1 cellular context compared by ENCODE assay signal in the genomic region with DNA sequence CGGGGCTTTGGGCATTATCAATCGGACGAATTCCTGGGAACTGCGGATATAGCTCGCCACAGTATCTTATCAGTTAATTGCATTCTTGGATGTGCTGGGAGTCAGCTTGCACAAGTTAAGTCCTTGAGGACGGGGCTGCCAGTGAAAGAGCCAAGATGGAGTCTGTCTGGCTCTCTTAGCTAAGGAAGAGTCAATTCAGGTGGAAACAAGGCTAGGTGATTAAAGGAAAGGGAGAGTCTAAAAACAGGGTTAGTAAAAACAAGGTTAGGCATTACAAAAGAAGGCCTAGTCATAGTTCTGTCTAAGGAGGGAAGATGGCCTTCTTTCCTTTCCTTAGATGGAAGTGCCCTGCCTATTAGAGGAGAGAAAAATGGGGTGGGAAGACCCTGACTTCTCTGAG.
A peak's percentile ranks its signal among the peaks of the same experiment; 100 is the strongest.
TF ChIP-seq lines count a peak whose summit lies in the region.
"Not testable (repeated sequence)": the region's sequence is repeated elsewhere in the genome, so short reads cannot be mapped to it uniquely, and the experiment has no call there.

No MANE protein-coding gene starts in this region.

TF ChIP-seq in K562, 482 proteins besides CTCF, POLR2A, EP300 and RAD21 (continues in another document):
- TF ChIP-seq ZNF134 (CRISPR knock-in tag; conservative IDR thresholded peaks at IDR 0.05) (peak; percentile 62), IFI16 (CRISPR knock-in tag; IDR thresholded peaks at IDR 0.05) (peak; percentile 88), NFIX (CRISPR knock-in tag; IDR thresholded peaks at IDR 0.05; ENCODE audit: low read depth) (peak; percentile 34; the same call in 1 of the 2 replicates), PYGO2 (tag; IDR thresholded peaks at IDR 0.05) (peak; percentile 87), TCFL5 (CRISPR knock-in tag; conservative IDR thresholded peaks at IDR 0.05) (peak; percentile 84; the same call in 1 of the 2 replicates), ZNF41 (CRISPR knock-in tag; conservative IDR thresholded peaks at IDR 0.05) (peak; percentile 77), ZNF79 (CRISPR knock-in tag; IDR thresholded peaks at IDR 0.05; ENCODE audit: low read depth) (peak; percentile 81), ILK (tag; IDR thresholded peaks at IDR 0.05; ENCODE audit: borderline replicate concordance, low read depth) (0 out of 2 replicates have a peak, but pooled peaks have one; percentile 40), RHOXF2B (CRISPR knock-in tag; conservative IDR thresholded peaks at IDR 0.05) (0 out of 2 replicates have a peak, but pooled peaks have one; percentile 38), HSF4 (CRISPR knock-in tag; IDR thresholded peaks at IDR 0.05; ENCODE audit: borderline replicate concordance) (peak; percentile 97), DDX20 (tag; IDR thresholded peaks at IDR 0.05; ENCODE audit: low read depth) (peak; percentile 92), MTF1 (CRISPR knock-in tag; IDR thresholded peaks at IDR 0.05; ENCODE audit: borderline replicate concordance) (0 out of 2 replicates have a peak, but pooled peaks have one; percentile 46), ZNF583 (CRISPR knock-in tag; IDR thresholded peaks at IDR 0.05) (peak; percentile 97), BCL6 (CRISPR knock-in tag; IDR thresholded peaks at IDR 0.05) (peak; percentile 85), ERF (CRISPR knock-in tag; IDR thresholded peaks at IDR 0.05) (0 out of 2 replicates have a peak, but pooled peaks have one; percentile 47), NR2C1 (tag; IDR thresholded peaks at IDR 0.05) (peak; percentile 90), ZNF699 (CRISPR knock-in tag; IDR thresholded peaks at IDR 0.05; ENCODE audit: insufficient replicate concordance) (peak; percentile 65), ZNF165 (CRISPR knock-in tag; IDR thresholded peaks at IDR 0.05; ENCODE audit: borderline replicate concordance) (peak; percentile 84; the same call in 1 of the 2 replicates), ZNF644 (tag; IDR thresholded peaks at IDR 0.05; ENCODE audit: low read depth) (peak; percentile 75; the same call in 1 of the 2 replicates)
- TF ChIP-seq, protein P1, sequence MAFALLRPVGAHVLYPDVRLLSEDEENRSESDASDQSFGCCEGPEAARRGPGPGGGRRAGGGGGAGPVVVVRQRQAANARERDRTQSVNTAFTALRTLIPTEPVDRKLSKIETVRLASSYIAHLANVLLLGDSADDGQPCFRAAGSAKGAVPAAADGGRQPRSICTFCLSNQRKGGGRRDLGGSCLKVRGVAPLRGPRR (CRISPR knock-in tag; IDR thresholded peaks at IDR 0.05): 0 out of 2 replicates have a peak, but pooled peaks have one; percentile 37
- TF ChIP-seq, protein P2, sequence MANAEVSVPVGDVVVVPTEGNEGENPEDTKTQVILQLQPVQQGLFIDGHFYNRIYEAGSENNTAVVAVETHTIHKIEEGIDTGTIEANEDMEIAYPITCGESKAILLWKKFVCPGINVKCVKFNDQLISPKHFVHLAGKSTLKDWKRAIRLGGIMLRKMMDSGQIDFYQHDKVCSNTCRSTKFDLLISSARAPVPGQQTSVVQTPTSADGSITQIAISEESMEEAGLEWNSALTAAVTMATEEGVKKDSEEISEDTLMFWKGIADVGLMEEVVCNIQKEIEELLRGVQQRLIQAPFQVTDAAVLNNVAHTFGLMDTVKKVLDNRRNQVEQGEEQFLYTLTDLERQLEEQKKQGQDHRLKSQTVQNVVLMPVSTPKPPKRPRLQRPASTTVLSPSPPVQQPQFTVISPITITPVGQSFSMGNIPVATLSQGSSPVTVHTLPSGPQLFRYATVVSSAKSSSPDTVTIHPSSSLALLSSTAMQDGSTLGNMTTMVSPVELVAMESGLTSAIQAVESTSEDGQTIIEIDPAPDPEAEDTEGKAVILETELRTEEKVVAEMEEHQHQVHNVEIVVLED (CRISPR knock-in tag; IDR thresholded peaks at IDR 0.05): 0 out of 2 replicates have a peak, but pooled peaks have one; percentile 29
- TF ChIP-seq, protein P3, sequence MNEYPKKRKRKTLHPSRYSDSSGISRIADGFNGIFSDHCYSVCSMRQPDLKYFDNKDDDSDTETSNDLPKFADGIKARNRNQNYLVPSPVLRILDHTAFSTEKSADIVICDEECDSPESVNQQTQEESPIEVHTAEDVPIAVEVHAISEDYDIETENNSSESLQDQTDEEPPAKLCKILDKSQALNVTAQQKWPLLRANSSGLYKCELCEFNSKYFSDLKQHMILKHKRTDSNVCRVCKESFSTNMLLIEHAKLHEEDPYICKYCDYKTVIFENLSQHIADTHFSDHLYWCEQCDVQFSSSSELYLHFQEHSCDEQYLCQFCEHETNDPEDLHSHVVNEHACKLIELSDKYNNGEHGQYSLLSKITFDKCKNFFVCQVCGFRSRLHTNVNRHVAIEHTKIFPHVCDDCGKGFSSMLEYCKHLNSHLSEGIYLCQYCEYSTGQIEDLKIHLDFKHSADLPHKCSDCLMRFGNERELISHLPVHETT (CRISPR knock-in tag; conservative IDR thresholded peaks at IDR 0.05 in 1 of 2, IDR thresholded peaks at IDR 0.05 in 1 of 2): 0 out of 4 replicates have a peak, but pooled peaks of 1 of the 2 experiments have one; percentile 34
- TF ChIP-seq, protein P4, sequence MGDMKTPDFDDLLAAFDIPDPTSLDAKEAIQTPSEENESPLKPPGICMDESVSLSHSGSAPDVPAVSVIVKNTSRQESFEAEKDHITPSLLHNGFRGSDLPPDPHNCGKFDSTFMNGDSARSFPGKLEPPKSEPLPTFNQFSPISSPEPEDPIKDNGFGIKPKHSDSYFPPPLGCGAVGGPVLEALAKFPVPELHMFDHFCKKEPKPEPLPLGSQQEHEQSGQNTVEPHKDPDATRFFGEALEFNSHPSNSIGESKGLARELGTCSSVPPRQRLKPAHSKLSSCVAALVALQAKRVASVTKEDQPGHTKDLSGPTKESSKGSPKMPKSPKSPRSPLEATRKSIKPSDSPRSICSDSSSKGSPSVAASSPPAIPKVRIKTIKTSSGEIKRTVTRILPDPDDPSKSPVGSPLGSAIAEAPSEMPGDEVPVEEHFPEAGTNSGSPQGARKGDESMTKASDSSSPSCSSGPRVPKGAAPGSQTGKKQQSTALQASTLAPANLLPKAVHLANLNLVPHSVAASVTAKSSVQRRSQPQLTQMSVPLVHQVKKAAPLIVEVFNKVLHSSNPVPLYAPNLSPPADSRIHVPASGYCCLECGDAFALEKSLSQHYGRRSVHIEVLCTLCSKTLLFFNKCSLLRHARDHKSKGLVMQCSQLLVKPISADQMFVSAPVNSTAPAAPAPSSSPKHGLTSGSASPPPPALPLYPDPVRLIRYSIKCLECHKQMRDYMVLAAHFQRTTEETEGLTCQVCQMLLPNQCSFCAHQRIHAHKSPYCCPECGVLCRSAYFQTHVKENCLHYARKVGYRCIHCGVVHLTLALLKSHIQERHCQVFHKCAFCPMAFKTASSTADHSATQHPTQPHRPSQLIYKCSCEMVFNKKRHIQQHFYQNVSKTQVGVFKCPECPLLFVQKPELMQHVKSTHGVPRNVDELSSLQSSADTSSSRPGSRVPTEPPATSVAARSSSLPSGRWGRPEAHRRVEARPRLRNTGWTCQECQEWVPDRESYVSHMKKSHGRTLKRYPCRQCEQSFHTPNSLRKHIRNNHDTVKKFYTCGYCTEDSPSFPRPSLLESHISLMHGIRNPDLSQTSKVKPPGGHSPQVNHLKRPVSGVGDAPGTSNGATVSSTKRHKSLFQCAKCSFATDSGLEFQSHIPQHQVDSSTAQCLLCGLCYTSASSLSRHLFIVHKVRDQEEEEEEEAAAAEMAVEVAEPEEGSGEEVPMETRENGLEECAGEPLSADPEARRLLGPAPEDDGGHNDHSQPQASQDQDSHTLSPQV (IDR thresholded peaks at IDR 0.05): peak; percentile 99
- TF ChIP-seq, protein P5, sequence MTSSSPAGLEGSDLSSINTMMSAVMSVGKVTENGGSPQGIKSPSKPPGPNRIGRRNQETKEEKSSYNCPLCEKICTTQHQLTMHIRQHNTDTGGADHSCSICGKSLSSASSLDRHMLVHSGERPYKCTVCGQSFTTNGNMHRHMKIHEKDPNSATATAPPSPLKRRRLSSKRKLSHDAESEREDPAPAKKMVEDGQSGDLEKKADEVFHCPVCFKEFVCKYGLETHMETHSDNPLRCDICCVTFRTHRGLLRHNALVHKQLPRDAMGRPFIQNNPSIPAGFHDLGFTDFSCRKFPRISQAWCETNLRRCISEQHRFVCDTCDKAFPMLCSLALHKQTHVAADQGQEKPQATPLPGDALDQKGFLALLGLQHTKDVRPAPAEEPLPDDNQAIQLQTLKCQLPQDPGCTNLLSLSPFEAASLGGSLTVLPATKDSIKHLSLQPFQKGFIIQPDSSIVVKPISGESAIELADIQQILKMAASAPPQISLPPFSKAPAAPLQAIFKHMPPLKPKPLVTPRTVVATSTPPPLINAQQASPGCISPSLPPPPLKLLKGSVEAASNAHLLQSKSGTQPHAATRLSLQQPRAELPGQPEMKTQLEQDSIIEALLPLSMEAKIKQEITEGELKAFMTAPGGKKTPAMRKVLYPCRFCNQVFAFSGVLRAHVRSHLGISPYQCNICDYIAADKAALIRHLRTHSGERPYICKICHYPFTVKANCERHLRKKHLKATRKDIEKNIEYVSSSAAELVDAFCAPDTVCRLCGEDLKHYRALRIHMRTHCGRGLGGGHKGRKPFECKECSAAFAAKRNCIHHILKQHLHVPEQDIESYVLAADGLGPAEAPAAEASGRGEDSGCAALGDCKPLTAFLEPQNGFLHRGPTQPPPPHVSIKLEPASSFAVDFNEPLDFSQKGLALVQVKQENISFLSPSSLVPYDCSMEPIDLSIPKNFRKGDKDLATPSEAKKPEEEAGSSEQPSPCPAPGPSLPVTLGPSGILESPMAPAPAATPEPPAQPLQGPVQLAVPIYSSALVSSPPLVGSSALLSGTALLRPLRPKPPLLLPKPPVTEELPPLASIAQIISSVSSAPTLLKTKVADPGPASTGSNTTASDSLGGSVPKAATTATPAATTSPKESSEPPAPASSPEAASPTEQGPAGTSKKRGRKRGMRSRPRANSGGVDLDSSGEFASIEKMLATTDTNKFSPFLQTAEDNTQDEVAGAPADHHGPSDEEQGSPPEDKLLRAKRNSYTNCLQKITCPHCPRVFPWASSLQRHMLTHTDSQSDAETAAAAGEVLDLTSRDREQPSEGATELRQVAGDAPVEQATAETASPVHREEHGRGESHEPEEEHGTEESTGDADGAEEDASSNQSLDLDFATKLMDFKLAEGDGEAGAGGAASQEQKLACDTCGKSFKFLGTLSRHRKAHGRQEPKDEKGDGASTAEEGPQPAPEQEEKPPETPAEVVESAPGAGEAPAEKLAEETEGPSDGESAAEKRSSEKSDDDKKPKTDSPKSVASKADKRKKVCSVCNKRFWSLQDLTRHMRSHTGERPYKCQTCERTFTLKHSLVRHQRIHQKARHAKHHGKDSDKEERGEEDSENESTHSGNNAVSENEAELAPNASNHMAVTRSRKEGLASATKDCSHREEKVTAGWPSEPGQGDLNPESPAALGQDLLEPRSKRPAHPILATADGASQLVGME (CRISPR knock-in tag; IDR thresholded peaks at IDR 0.05): peak; percentile 88; the same call in 1 of the 2 replicates
- TF ChIP-seq, protein P6, sequence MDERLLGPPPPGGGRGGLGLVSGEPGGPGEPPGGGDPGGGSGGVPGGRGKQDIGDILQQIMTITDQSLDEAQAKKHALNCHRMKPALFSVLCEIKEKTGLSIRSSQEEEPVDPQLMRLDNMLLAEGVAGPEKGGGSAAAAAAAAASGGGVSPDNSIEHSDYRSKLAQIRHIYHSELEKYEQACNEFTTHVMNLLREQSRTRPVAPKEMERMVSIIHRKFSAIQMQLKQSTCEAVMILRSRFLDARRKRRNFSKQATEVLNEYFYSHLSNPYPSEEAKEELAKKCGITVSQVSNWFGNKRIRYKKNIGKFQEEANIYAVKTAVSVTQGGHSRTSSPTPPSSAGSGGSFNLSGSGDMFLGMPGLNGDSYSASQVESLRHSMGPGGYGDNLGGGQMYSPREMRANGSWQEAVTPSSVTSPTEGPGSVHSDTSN (CRISPR knock-in tag; IDR thresholded peaks at IDR 0.05; ENCODE audit: low read depth): not testable (repeated sequence)
- TF ChIP-seq, protein P6 (tag; conservative IDR thresholded peaks at IDR 0.05; ENCODE audit: low read depth): peak; percentile 58
- TF ChIP-seq NR2C1 (IDR thresholded peaks at IDR 0.05): not testable (repeated sequence)
- TF ChIP-seq, protein P7, sequence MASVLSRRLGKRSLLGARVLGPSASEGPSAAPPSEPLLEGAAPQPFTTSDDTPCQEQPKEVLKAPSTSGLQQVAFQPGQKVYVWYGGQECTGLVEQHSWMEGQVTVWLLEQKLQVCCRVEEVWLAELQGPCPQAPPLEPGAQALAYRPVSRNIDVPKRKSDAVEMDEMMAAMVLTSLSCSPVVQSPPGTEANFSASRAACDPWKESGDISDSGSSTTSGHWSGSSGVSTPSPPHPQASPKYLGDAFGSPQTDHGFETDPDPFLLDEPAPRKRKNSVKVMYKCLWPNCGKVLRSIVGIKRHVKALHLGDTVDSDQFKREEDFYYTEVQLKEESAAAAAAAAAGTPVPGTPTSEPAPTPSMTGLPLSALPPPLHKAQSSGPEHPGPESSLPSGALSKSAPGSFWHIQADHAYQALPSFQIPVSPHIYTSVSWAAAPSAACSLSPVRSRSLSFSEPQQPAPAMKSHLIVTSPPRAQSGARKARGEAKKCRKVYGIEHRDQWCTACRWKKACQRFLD (CRISPR knock-in tag; IDR thresholded peaks at IDR 0.05): peak; percentile 86
- TF ChIP-seq, protein P8, sequence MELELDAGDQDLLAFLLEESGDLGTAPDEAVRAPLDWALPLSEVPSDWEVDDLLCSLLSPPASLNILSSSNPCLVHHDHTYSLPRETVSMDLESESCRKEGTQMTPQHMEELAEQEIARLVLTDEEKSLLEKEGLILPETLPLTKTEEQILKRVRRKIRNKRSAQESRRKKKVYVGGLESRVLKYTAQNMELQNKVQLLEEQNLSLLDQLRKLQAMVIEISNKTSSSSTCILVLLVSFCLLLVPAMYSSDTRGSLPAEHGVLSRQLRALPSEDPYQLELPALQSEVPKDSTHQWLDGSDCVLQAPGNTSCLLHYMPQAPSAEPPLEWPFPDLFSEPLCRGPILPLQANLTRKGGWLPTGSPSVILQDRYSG (tag; conservative IDR thresholded peaks at IDR 0.05; ENCODE audit: low read depth): peak; percentile 94
- TF ChIP-seq, protein P9, sequence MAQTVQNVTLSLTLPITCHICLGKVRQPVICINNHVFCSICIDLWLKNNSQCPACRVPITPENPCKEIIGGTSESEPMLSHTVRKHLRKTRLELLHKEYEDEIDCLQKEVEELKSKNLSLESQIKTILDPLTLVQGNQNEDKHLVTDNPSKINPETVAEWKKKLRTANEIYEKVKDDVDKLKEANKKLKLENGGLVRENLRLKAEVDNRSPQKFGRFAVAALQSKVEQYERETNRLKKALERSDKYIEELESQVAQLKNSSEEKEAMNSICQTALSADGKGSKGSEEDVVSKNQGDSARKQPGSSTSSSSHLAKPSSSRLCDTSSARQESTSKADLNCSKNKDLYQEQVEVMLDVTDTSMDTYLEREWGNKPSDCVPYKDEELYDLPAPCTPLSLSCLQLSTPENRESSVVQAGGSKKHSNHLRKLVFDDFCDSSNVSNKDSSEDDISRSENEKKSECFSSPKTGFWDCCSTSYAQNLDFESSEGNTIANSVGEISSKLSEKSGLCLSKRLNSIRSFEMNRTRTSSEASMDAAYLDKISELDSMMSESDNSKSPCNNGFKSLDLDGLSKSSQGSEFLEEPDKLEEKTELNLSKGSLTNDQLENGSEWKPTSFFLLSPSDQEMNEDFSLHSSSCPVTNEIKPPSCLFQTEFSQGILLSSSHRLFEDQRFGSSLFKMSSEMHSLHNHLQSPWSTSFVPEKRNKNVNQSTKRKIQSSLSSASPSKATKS (CRISPR knock-in tag; IDR thresholded peaks at IDR 0.05): 0 out of 2 replicates have a peak, but pooled peaks have one; percentile 40
